In genomic region chr4:8855781-8856245, GRCh38 we compare ENCODE assay signal across 22 cellular contexts. TPM values are rescaled to one million over a fixed set of nuclear protein-coding genes. Genes with fewer than 3 reads are reported as not detected.
DNase-seq lines count a peak whose midpoint lies in the region; ATAC-seq and TF ChIP-seq lines count a peak whose summit lies in the region.
"Had no signal": no experiment of that assay in that cellular context is flagged by ENCODE, and none has a peak within 500 bp of the region (broad histone marks: within the 10 kb centered on the region; RNA-seq: fewer than 3 reads in every experiment).

No MANE protein-coding gene starts in this region.

- H3K27me3 Mint-ChIP-seq in endodermal cell (ENCODE audit: insufficient read depth) = peaks cover 76% of the 10 kb centered on the region
- peaks cover 77% of the 10 kb centered on the region for H3K27me3 Mint-ChIP-seq in stimulated activated naive CD8-positive, alpha-beta T cell treated with anti-CD3 and anti-CD28 coated beads, Interleukin-15, amount 100 ng/mL, for 72 hours

- H3K27ac ChIP-seq in endodermal cell (ENCODE audit: low read depth, low read length) = no peak overlapping the region
- H3K27ac ChIP-seq: parathyroid adenoma, RWPE1, stomach had no signal

- peak; percentile 54 for TF ChIP-seq CTCF in NB4 (IDR thresholded peaks at IDR 0.05; ENCODE audit: low read depth, low read length)
- peak; percentile 77 for TF ChIP-seq CTCF in endodermal cell (conservative IDR thresholded peaks at IDR 0.05)

- no peak for TF ChIP-seq POLR2A in NB4 (IDR thresholded peaks at IDR 0.05; ENCODE audit: extremely low read depth, insufficient read length)

- ATAC-seq in stimulated activated naive CD8-positive, alpha-beta T cell treated with anti-CD3 and anti-CD28 coated beads, Interleukin-15, amount 100 ng/mL, for 72 hours = no peak
- ATAC-seq in HG03139 (IDR thresholded peaks at IDR 0.05; ENCODE audit: unreplicated experiment) = no peak
- ATAC-seq: activated T-cell treated with anti-CD3 and anti-CD28 coated beads, Interleukin-2, amount 50 U/mL, for 72 hours had no signal

- H3K27me3 ChIP-seq in endodermal cell (ENCODE audit: control insufficient read depth, insufficient read depth, low read length, poor library complexity, severe bottlenecking) = peaks cover 94% of the 10 kb centered on the region

- H3K9me3 Mint-ChIP-seq in endodermal cell = peaks cover 5% of the 10 kb centered on the region
- H3K9me3 Mint-ChIP-seq in stimulated activated naive CD8-positive, alpha-beta T cell treated with anti-CD3 and anti-CD28 coated beads, Interleukin-15, amount 100 ng/mL, for 72 hours = no peaks in the 10 kb centered on the region
- H3K9me3 Mint-ChIP-seq: activated CD4-positive, alpha-beta T cell treated with anti-CD3 and anti-CD28 coated beads, Interleukin-2, amount 10 ng/mL, durations not matched to agents 7 days and 5 days; CD4-positive, alpha-beta T cell had no signal

- DNase-seq in DMS79 treated with DMSO at 0.1 percent for 48 hours (lab: John Stamatoyannopoulos, UW) (peak; percentile 13), DMS79 (lab: John Stamatoyannopoulos, UW) (no peak), NB4 (ENCODE audit: low read depth) (peak; percentile 61), endodermal cell (peak; percentile 89), retina (peak; percentile 83), NCI-H345 (lab: John Stamatoyannopoulos, UW) (no peak)
- no peak for DNase-seq in stimulated activated naive CD8-positive, alpha-beta T cell treated with anti-CD3 and anti-CD28 coated beads, Interleukin-15, amount 100 ng/mL, for 72 hours
- DNase-seq: 8988T; activated CD4-positive, alpha-beta T cell treated with anti-CD3 and anti-CD28 coated beads, Interleukin-2, amount 10 ng/mL, durations not matched to agents 7 days and 5 days; activated T-cell treated with anti-CD3 and anti-CD28 coated beads, Interleukin-2, amount 50 U/mL, for 72 hours; CD4-positive, alpha-beta T cell; erythroblast; GF-D8; kidney glomerular epithelial cell; NCI-H2029; NCI-H774; stomach had no signal

- H3K27ac Mint-ChIP-seq in endodermal cell = no peak overlapping the region
- H3K27ac Mint-ChIP-seq in stimulated activated naive CD8-positive, alpha-beta T cell treated with anti-CD3 and anti-CD28 coated beads, Interleukin-15, amount 100 ng/mL, for 72 hours = peak overlapping the region in 1 of 2 donors; percentile 93
- H3K27ac Mint-ChIP-seq: activated CD4-positive, alpha-beta T cell treated with anti-CD3 and anti-CD28 coated beads, Interleukin-2, amount 10 ng/mL, durations not matched to agents 7 days and 5 days; activated T-cell treated with anti-CD3 and anti-CD28 coated beads, Interleukin-2, amount 50 U/mL, for 72 hours; CD4-positive, alpha-beta T cell had no signal

- H3K9ac ChIP-seq in endodermal cell (ENCODE audit: extremely low read depth, low read length, poor library complexity, severe bottlenecking) = no peak overlapping the region
- H3K9ac ChIP-seq: parathyroid adenoma had no signal

- H3K4me3 ChIP-seq in NB4 (ENCODE audit: low read depth, low read length) (no peak overlapping the region), endodermal cell (ENCODE audit: low read length) (no peak overlapping the region)
- H3K4me3 ChIP-seq: stomach had no signal

- no peaks in the 10 kb centered on the region for H3K9me3 ChIP-seq in endodermal cell (ENCODE audit: control insufficient read depth, low read length)

- WGBS in endodermal cell (ENCODE audit: insufficient coverage in 1 of 2, insufficient read length in 1 of 2), 2 experiments = 4 to 6% methylated on average over 5 to 9 of the region's 9 CpGs

- H3K4me1 ChIP-seq in endodermal cell (ENCODE audit: control insufficient read depth, insufficient read depth, low read length) = no peaks in the 10 kb centered on the region
- H3K4me1 ChIP-seq: parathyroid adenoma had no signal

- H3K4me3 Mint-ChIP-seq in endodermal cell = no peak overlapping the region
- peak overlapping the region in 1 of 2 donors; percentile 29 for H3K4me3 Mint-ChIP-seq in stimulated activated naive CD8-positive, alpha-beta T cell treated with anti-CD3 and anti-CD28 coated beads, Interleukin-15, amount 100 ng/mL, for 72 hours
- H3K4me3 Mint-ChIP-seq: activated CD4-positive, alpha-beta T cell treated with anti-CD3 and anti-CD28 coated beads, Interleukin-2, amount 10 ng/mL, durations not matched to agents 7 days and 5 days; activated T-cell treated with anti-CD3 and anti-CD28 coated beads, Interleukin-2, amount 50 U/mL, for 72 hours; CD4-positive, alpha-beta T cell had no signal

- H3K4me1 Mint-ChIP-seq in endodermal cell = peaks cover 18% of the 10 kb centered on the region
- peaks cover 19% of the 10 kb centered on the region for H3K4me1 Mint-ChIP-seq in stimulated activated naive CD8-positive, alpha-beta T cell treated with anti-CD3 and anti-CD28 coated beads, Interleukin-15, amount 100 ng/mL, for 72 hours

- no peaks in the 10 kb centered on the region for H3K36me3 Mint-ChIP-seq in endodermal cell (ENCODE audit: low read depth)

- no peaks in the 10 kb centered on the region for H3K36me3 ChIP-seq in endodermal cell (ENCODE audit: control insufficient read depth, insufficient read depth, low read length)
- H3K36me3 ChIP-seq: stomach had no signal

RNA-seq across cellular contexts. Expression of gene HMX1, which starts 15.8 kb away (rescaled TPM):
- total RNA-seq in endodermal cell = 1 to 10 TPM in 1 of 2 donors, not detected in 1; 1.2 TPM
- polyA plus RNA-seq in endodermal cell (2013, experiment 1 of 2) = 1.4 TPM
- polyA plus RNA-seq in endodermal cell (2013, experiment 2 of 2) = 0.95 TPM
- total RNA-seq: activated CD4-positive, alpha-beta T cell treated with anti-CD3 and anti-CD28 coated beads, Interleukin-2, amount 10 ng/mL, durations not matched to agents 7 days and 5 days; activated T-cell treated with anti-CD3 and anti-CD28 coated beads, Interleukin-2, amount 50 U/mL, for 72 hours; CD4-positive, alpha-beta T cell; mononuclear cell; T-helper 1 cell treated with Interleukin-12 subunit alpha and Interleukin-12 subunit beta and Interleukin-4 antibody, amounts not matched to agents 30 ng/mL and 1 ng/mL, for 36 hours had no signal
- polyA plus RNA-seq: stomach had no signal

Comparison
In these comparisons a context has a peak if more than half of its experiments do, and no peak if none do; other contexts are left out.
1. DNase-seq: peak in DMS79 treated with DMSO at 0.1 percent for 48 hours (single experiment), NB4 (single experiment), endodermal cell (single experiment) and retina (single experiment); none in DMS79 (single experiment), stimulated activated naive CD8-positive, alpha-beta T cell treated with anti-CD3 and anti-CD28 coated beads, Interleukin-15, amount 100 ng/mL, for 72 hours (0 of 2) and NCI-H345 (single experiment).